Comparison of ENCODE assay signal across 34 cellular contexts in the genomic region with DNA sequence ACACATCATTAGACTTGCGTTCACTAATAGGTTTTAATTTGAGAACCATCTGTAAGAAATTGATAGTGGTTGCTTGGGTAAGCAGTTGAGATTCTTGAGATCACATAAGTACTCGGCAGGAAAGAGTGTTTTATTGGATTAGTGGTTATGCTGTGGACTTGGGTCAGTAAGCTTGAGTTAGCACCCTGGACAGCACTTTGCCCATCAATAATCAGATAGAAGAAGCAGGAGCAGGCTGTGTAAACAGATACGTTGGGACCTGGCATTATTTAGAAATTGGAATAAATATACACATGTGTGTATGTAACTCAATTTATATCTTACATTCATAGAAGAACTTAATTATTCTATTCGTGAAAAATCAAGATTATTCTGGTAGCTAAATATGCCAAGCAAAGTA.
DNase-seq lines count a peak whose midpoint lies in the region; ATAC-seq, FAIRE-seq and TF ChIP-seq lines count a peak whose summit lies in the region.
"Had no signal": no experiment of that assay in that cellular context is flagged by ENCODE, and none has a peak within 500 bp of the region (broad histone marks: within the 10 kb centered on the region; RNA-seq: fewer than 3 reads in every experiment).

No MANE protein-coding gene starts in this region.

- H3K4me2 ChIP-seq in OCI-LY7 (ENCODE audit: low read length), result no peak overlapping the region

- FAIRE-seq in pancreas (lab: Jason Lieb, UNC), result no peak
- FAIRE-seq: GM19239 had no signal

- intact Hi-C loops in A673 (cut with micrococcal nuclease; ENCODE audit: unreplicated experiment), result no loop called here
- intact Hi-C loops in OCI-LY7 (cut with micrococcal nuclease; ENCODE audit: unreplicated experiment), result no loop called here
- intact Hi-C loops in pancreas (cut with DNase I), result no loop called here

- CTCF ChIA-PET in A673 (lab: Charles Lee) (no interaction called here), OCI-LY7 (lab: Charles Lee; ENCODE audit: unreplicated experiment) (no interaction called here)

- H3K9me2 ChIP-seq in OCI-LY7 (ENCODE audit: insufficient read depth, low read length), result no peaks in the 10 kb centered on the region

- WGBS in pancreas, 2 donors, result 18 to 37% methylated on average over 4 of the region's 4 CpGs

- no peaks in the 10 kb centered on the region for H3K79me2 ChIP-seq in OCI-LY7 (ENCODE audit: insufficient read depth, low read depth, low read length)

- H3K36me3 ChIP-seq in A673 (ENCODE audit: insufficient read depth, low read length, poor library complexity, severe bottlenecking) (no peaks in the 10 kb centered on the region), OCI-LY7 (ENCODE audit: insufficient read depth, low read length) (no peaks in the 10 kb centered on the region), pancreas (no peaks in the 10 kb centered on the region)

- TF ChIP-seq CTCF in A673 (conservative IDR thresholded peaks at IDR 0.05; ENCODE audit: low read depth, low read length), result no peak
- no peak for TF ChIP-seq CTCF in astrocyte of the cerebellum (IDR thresholded peaks at IDR 0.05; ENCODE audit: low read depth, low read length, missing control alignments)
- no peak for TF ChIP-seq CTCF in OCI-LY7 (conservative IDR thresholded peaks at IDR 0.05; ENCODE audit: low read length)
- no peak for TF ChIP-seq CTCF in pancreas (IDR thresholded peaks at IDR 0.05)

- DNase-seq in A673 (ENCODE audit: low spot score), result peak; percentile 35
- peak; percentile 25 for DNase-seq in LHCN-M2 (ENCODE audit: low read depth)
- DNase-seq in astrocyte of the cerebellum (ENCODE audit: low read depth), result peak; percentile 9
- DNase-seq in iPS-NIHi7 (ENCODE audit: extremely low spot score), result peak; percentile 12
- DNase-seq in LoVo (ENCODE audit: low spot score), result no peak
- no peak for DNase-seq in OCI-LY7 (ENCODE audit: low spot score)
- no peak for DNase-seq in pancreas
- DNase-seq: activated CD4-positive, alpha-beta T cell treated with anti-CD3 and anti-CD28 coated beads for 36 hours; activated naive CD4-positive, alpha-beta T cell treated with anti-CD3 and anti-CD28 coated beads, Interleukin-2, amount 10 ng/mL, durations not matched to agents 7 days and 5 days; amygdala; caudate nucleus; CD8-positive, alpha-beta memory T cell; DMS 273 treated with DMSO at 0.1 percent for 48 hours; effector CD8-positive, alpha-beta T cell; islet precursor cell; Kasumi-1; midbrain; naive thymus-derived CD8-positive, alpha-beta T cell; NCI-H1092; NCI-H187; NCI-H2171; occipital lobe; psoas muscle; SHP77; substantia nigra; trophoblast cell had no signal

- in situ Hi-C loops in astrocyte of the cerebellum (cut with HindIII; ENCODE audit: low sequenced_read_pairs), result no loop called here

- POLR2A ChIA-PET in A673 (lab: Charles Lee; ENCODE audit: low non-redundant PET), result no interaction called here
- POLR2A ChIA-PET in OCI-LY7 (lab: Charles Lee), result no interaction called here

- H3K9me3 ChIP-seq in A673 (ENCODE audit: low read depth, low read length, poor library complexity, severe bottlenecking) (no peaks in the 10 kb centered on the region), OCI-LY7 (ENCODE audit: low read length) (no peaks in the 10 kb centered on the region), pancreas (no peaks in the 10 kb centered on the region)
- H3K9me3 ChIP-seq: psoas muscle had no signal

- no peak overlapping the region for H3K4me3 ChIP-seq in A673 (ENCODE audit: low read depth, low read length, poor library complexity, severe bottlenecking)
- H3K4me3 ChIP-seq in astrocyte of the cerebellum (ENCODE audit: low read depth, low read length), result no peak overlapping the region
- no peak overlapping the region for H3K4me3 ChIP-seq in OCI-LY7 (ENCODE audit: low read depth, low read length, poor library complexity, severe bottlenecking)
- H3K4me3 ChIP-seq in pancreas, result no peak overlapping the region
- H3K4me3 ChIP-seq: coronary artery, psoas muscle had no signal

- no peaks in the 10 kb centered on the region for H3K4me1 ChIP-seq in A673 (ENCODE audit: insufficient read depth, low read length, poor library complexity, severe bottlenecking)
- H3K4me1 ChIP-seq in OCI-LY7 (ENCODE audit: insufficient read depth, low read length, poor library complexity, severe bottlenecking), result no peaks in the 10 kb centered on the region
- no peaks in the 10 kb centered on the region for H3K4me1 ChIP-seq in pancreas
- H3K4me1 ChIP-seq: psoas muscle had no signal

- H4K20me1 ChIP-seq in OCI-LY7 (ENCODE audit: insufficient read depth, low read length), result no peaks in the 10 kb centered on the region

- H3K27me3 ChIP-seq in A673 (replicated peaks; ENCODE audit: insufficient read depth, low read depth, low read length, poor library complexity), result no peaks in the 10 kb centered on the region
- H3K27me3 ChIP-seq in pancreas, result no peaks in the 10 kb centered on the region

- BruUV-seq in A673 (replicated peaks; lab: Mats Ljungman, UMichigan) (no TSS peak), OCI-LY7 (replicated peaks; lab: Mats Ljungman, UMichigan) (no TSS peak)

- H3K27ac ChIP-seq in A673 (ENCODE audit: low read depth, low read length, poor library complexity, severe bottlenecking) (no peak overlapping the region), OCI-LY7 (ENCODE audit: low read depth, low read length, poor library complexity, severe bottlenecking) (no peak overlapping the region), pancreas (no peak overlapping the region)
- H3K27ac ChIP-seq: coronary artery, epithelial cell of prostate, psoas muscle, VCaP had no signal

- no peak for ATAC-seq in HG02938 (IDR thresholded peaks at IDR 0.05; ENCODE audit: unreplicated experiment)
- no peak for ATAC-seq in pancreas
- ATAC-seq: activated CD4-positive, alpha-beta T cell treated with anti-CD3 and anti-CD28 coated beads for 36 hours; activated T-helper 17 cell treated with anti-CD3 and anti-CD28 coated beads, Interleukin-2, amount 50 U/mL, for 72 hours; naive thymus-derived CD8-positive, alpha-beta T cell; Panc1; psoas muscle; stimulated activated effector memory CD8-positive, alpha-beta T cell treated with anti-CD3 and anti-CD28 coated beads, Interleukin-12 subunit alpha, Interleukin-12 subunit beta, amount 100 ng/mL, for 72 hours had no signal

- H2AFZ ChIP-seq in OCI-LY7 (ENCODE audit: low read length), result no peak overlapping the region

Comparison
In these comparisons a context has a peak if more than half of its experiments do, and no peak if none do; other contexts are left out.
1. DNase-seq: peak in A673 (single experiment), LHCN-M2 (single experiment), astrocyte of the cerebellum (single experiment) and iPS-NIHi7 (single experiment); none in LoVo (single experiment), OCI-LY7 (single experiment) and pancreas (0 of 6).